Comparison of ENCODE assay signal across 10 cellular contexts in genomic region chr5:149938272-149938671, GRCh38. TPM values are rescaled to one million over a fixed set of nuclear protein-coding genes. Genes with fewer than 3 reads are reported as not detected.
A peak's percentile ranks its signal among the peaks of the same experiment; 100 is the strongest.
DNase-seq lines count a peak whose midpoint lies in the region; ATAC-seq, FAIRE-seq and TF ChIP-seq lines count a peak whose summit lies in the region.
"Had no signal": no experiment of that assay in that cellular context is flagged by ENCODE, and none has a peak within 500 bp of the region (broad histone marks: within the 10 kb centered on the region; RNA-seq: fewer than 3 reads in every experiment).

No MANE protein-coding gene starts in this region.

- no peak overlapping the region for H3K4me3 Mint-ChIP-seq in Caco-2 (ENCODE audit: unreplicated experiment)
- no peak overlapping the region for H3K4me3 Mint-ChIP-seq in activated T-cell treated with anti-CD3 and anti-CD28 coated beads, Interleukin-2, amount 50 U/mL, for 4 hours

- intact Hi-C loops in Caco-2 (cut with micrococcal nuclease; ENCODE audit: unreplicated experiment), result no loop called here
- intact Hi-C loops in spleen (cut with DNase I; ENCODE audit: low total_unique reads), result no loop called here

- H3K27me3 Mint-ChIP-seq in Caco-2 (ENCODE audit: insufficient read depth, unreplicated experiment), result no peaks in the 10 kb centered on the region
- peaks cover 6% of the 10 kb centered on the region for H3K27me3 Mint-ChIP-seq in activated T-cell treated with anti-CD3 and anti-CD28 coated beads, Interleukin-2, amount 50 U/mL, for 4 hours (ENCODE audit: low read depth)

- no TSS peak for BruUV-seq in Caco-2 (replicated peaks; lab: Mats Ljungman, UMichigan)

- TF ChIP-seq POLR2A in spleen (IDR thresholded peaks at IDR 0.05) (no peak), GM12892 (IDR thresholded peaks at IDR 0.05; ENCODE audit: low read depth, low read length) (no peak)

- H3K9me3 ChIP-seq in Caco-2 (no peaks in the 10 kb centered on the region), mucosa of rectum (ENCODE audit: control insufficient read depth in 2 of 2, low read length in 2 of 2) (no peaks in the 10 kb centered on the region), spleen (no peaks in the 10 kb centered on the region)

- H3K4me3 ChIP-seq in Caco-2 (ENCODE audit: low read depth, low read length) (no peak overlapping the region), mucosa of rectum (ENCODE audit: low read length in 2 of 2) (no peak overlapping the region), spleen (no peak overlapping the region)

- H3K27ac ChIP-seq in mucosa of rectum (ENCODE audit: low read depth in 2 of 2, low read length in 2 of 2) (peak overlapping the region; percentile 49 to 68), spleen (no peak overlapping the region)

- no peaks in the 10 kb centered on the region for H3K27me3 ChIP-seq in Caco-2 (replicated peaks; ENCODE audit: control insufficient read depth, insufficient read depth, low read length)
- no peaks in the 10 kb centered on the region for H3K27me3 ChIP-seq in mucosa of rectum (ENCODE audit: control insufficient read depth in 2 of 2, insufficient read depth in 2 of 2, low read length in 2 of 2)
- no peaks in the 10 kb centered on the region for H3K27me3 ChIP-seq in spleen (replicated peaks in 1 of 7)

- CTCF ChIA-PET in Caco-2 (lab: Charles Lee), result no interaction called here

- no peak for ATAC-seq in activated T-cell treated with anti-CD3 and anti-CD28 coated beads, Interleukin-2, amount 50 U/mL, for 4 hours

- POLR2A ChIA-PET in Caco-2 (lab: Charles Lee), result no interaction called here

- H3K36me3 Mint-ChIP-seq in Caco-2 (ENCODE audit: insufficient read depth, unreplicated experiment), result peaks cover 10% of the 10 kb centered on the region
- no peaks in the 10 kb centered on the region for H3K36me3 Mint-ChIP-seq in activated T-cell treated with anti-CD3 and anti-CD28 coated beads, Interleukin-2, amount 50 U/mL, for 4 hours (ENCODE audit: insufficient read depth)

- no peak overlapping the region for H3K9ac ChIP-seq in mucosa of rectum (ENCODE audit: low read depth in 1 of 2, low read length in 2 of 2)

- FAIRE-seq in GM12892 (lab: Jason Lieb, UNC), result no peak

- H3K36me3 ChIP-seq in Caco-2 (ENCODE audit: control insufficient read depth, insufficient read depth, low read length), result no peaks in the 10 kb centered on the region
- no peaks in the 10 kb centered on the region for H3K36me3 ChIP-seq in mucosa of rectum (ENCODE audit: control insufficient read depth in 2 of 2, insufficient read depth in 2 of 2, low read length in 2 of 2)
- H3K36me3 ChIP-seq in spleen, result no peaks in the 10 kb centered on the region

- no peaks in the 10 kb centered on the region for H3K9me3 Mint-ChIP-seq in Caco-2 (ENCODE audit: unreplicated experiment)
- H3K9me3 Mint-ChIP-seq in activated T-cell treated with anti-CD3 and anti-CD28 coated beads, Interleukin-2, amount 50 U/mL, for 4 hours, result no peaks in the 10 kb centered on the region

- WGBS in spleen, 5 donors, result 28 to 46% (median 30%) methylated on average over 2 of the region's 2 CpGs

- peak overlapping the region; percentile 27 for H3K27ac Mint-ChIP-seq in Caco-2 (ENCODE audit: unreplicated experiment)

- peaks cover 46% of the 10 kb centered on the region for H3K4me1 ChIP-seq in Caco-2
- H3K4me1 ChIP-seq in mucosa of rectum (ENCODE audit: control insufficient read depth in 2 of 2, insufficient read depth in 2 of 2, low read length in 2 of 2), result peaks cover 34 to 51% of the 10 kb centered on the region in 2 donors
- H3K4me1 ChIP-seq in spleen, result peaks cover 0 to 30% (median 3%) of the 10 kb centered on the region in 6 donors

- DNase-seq in Caco-2 (no peak), NCI-H69 (lab: John Stamatoyannopoulos, UW) (peak; percentile 76), dedifferentiated amniotic fluid mesenchymal stem cell (ENCODE audit: extremely low spot score) (peak; percentile 31), spleen (no peak), UCSD-AML1 (lab: John Stamatoyannopoulos, UW; ENCODE audit: unreplicated experiment) (no peak), GM12892 (ENCODE audit: insufficient read length) (no peak)
- DNase-seq in activated T-cell treated with anti-CD3 and anti-CD28 coated beads, Interleukin-2, amount 50 U/mL, for 4 hours, result no peak
- DNase-seq: NCI-H2227 treated with DMSO at 0.1 percent for 48 hours had no signal

- TF ChIP-seq CTCF in Caco-2 (IDR thresholded peaks at IDR 0.05; ENCODE audit: insufficient read depth in 1 of 2, low read depth in 1 of 2, low read length in 1 of 2, severe bottlenecking in 1 of 2, unreplicated experiment in 1 of 2) (no peak), spleen (IDR thresholded peaks at IDR 0.05 in 8 of 11, conservative IDR thresholded peaks at IDR 0.05 in 3 of 11) (no peak)

- peaks cover 50% of the 10 kb centered on the region for H3K4me1 Mint-ChIP-seq in Caco-2 (ENCODE audit: low read depth, unreplicated experiment)
- no peaks in the 10 kb centered on the region for H3K4me1 Mint-ChIP-seq in activated T-cell treated with anti-CD3 and anti-CD28 coated beads, Interleukin-2, amount 50 U/mL, for 4 hours (ENCODE audit: low read depth)

RNA-seq across cellular contexts. Expression of gene PDE6A, which starts 6.3 kb away (rescaled TPM):
- 2.5 and 2.6 TPM in 2 replicates for total RNA-seq in Caco-2 (2022)
- total RNA-seq in spleen, result not detected
- not detected for polyA plus RNA-seq in spleen
- polyA plus RNA-seq in GM12892 (2012; ENCODE audit: missing spikeins), result not detected
- total RNA-seq in activated T-cell treated with anti-CD3 and anti-CD28 coated beads, Interleukin-2, amount 50 U/mL, for 4 hours, result not detected
- total RNA-seq: liver had no signal

RNA-seq across cellular contexts. Expression of gene SLC26A2, which starts 22.3 kb away (rescaled TPM):
- 43.9 and 49.1 TPM in 2 replicates for total RNA-seq in Caco-2 (2022)
- total RNA-seq in spleen, result 10 to 100 TPM in 5 of 7 donors, 1 to 10 TPM in 2; 8.5 to 14.8 (median 10.6) TPM
- polyA plus RNA-seq in spleen, result 1 to 10 TPM; 1.9 to 2.4 (median 2.0) TPM
- 1.8 TPM for polyA plus RNA-seq in GM12892 (2012; ENCODE audit: missing spikeins)
- 1 to 10 TPM; 7.9 to 8.8 (median 8.0) TPM for total RNA-seq in activated T-cell treated with anti-CD3 and anti-CD28 coated beads, Interleukin-2, amount 50 U/mL, for 4 hours

Comparison
In these comparisons a context has a peak if more than half of its experiments do, and no peak if none do; other contexts are left out.
1. DNase-seq: peak in NCI-H69 (single experiment) and dedifferentiated amniotic fluid mesenchymal stem cell (single experiment); none in Caco-2 (0 of 2), spleen (single experiment), UCSD-AML1 (single experiment), GM12892 (single experiment) and activated T-cell treated with anti-CD3 and anti-CD28 coated beads, Interleukin-2, amount 50 U/mL, for 4 hours (single experiment).
2. H3K27ac ChIP-seq: peak in mucosa of rectum (2 of 2); none in spleen (0 of 8).